In the genomic region with DNA sequence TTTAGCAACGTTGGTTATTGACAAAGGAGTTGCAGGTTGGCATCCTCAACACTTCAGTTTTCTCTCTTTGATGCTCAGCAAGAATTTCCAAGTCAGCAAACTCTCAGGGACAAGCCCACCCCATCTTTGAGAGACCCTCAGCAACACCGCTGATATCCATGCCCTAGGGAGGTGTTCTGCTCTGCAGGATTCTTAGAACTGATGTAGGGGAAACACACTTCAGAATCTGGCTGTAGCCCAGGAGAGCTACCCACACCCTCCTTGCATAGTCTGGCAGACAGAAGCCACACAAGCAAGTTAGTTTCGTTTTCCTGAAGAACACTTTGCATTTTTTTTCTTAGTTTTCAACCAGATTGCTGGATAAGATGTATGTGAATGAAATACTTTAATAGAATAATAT, we compare ENCODE assay signal across 9 cellular contexts. TPM values are rescaled to one million over a fixed set of nuclear protein-coding genes. Genes with fewer than 3 reads are reported as not detected.
DNase-seq lines count a peak whose midpoint lies in the region; ATAC-seq and TF ChIP-seq lines count a peak whose summit lies in the region.
"Had no signal": no experiment of that assay in that cellular context is flagged by ENCODE, and none has a peak within 500 bp of the region (broad histone marks: within the 10 kb centered on the region; RNA-seq: fewer than 3 reads in every experiment).

No MANE protein-coding gene starts in this region.

- intact Hi-C loops in left ventricle myocardium inferior (cut with micrococcal nuclease): no loop called here

- H3K27ac ChIP-seq in left ventricle myocardium inferior (replicated peaks): peak overlapping the region; percentile 68
- H3K27ac ChIP-seq: epithelial cell of prostate had no signal

- peak overlapping the region; percentile 67 for H3K4me3 ChIP-seq in left ventricle myocardium inferior

- H3K4me1 ChIP-seq in left ventricle myocardium inferior: peaks cover 23% of the 10 kb centered on the region

- TF ChIP-seq CTCF in left ventricle myocardium inferior (IDR thresholded peaks at IDR 0.05; ENCODE audit: borderline replicate concordance): no peak

- H3K9me3 ChIP-seq in left ventricle myocardium inferior (replicated peaks): no peaks in the 10 kb centered on the region

- ATAC-seq in HG02852 (IDR thresholded peaks at IDR 0.05; ENCODE audit: unreplicated experiment): peak; percentile 75

- H3K27me3 ChIP-seq in left ventricle myocardium inferior (ENCODE audit: low read depth): no peaks in the 10 kb centered on the region

- DNase-seq in DMS79 treated with DMSO at 0.1 percent for 48 hours (lab: John Stamatoyannopoulos, UW) (peak; percentile 9), DMS79 (lab: John Stamatoyannopoulos, UW) (no peak), NOMO-1 treated with DMSO at 0.1 percent for 48 hours (lab: John Stamatoyannopoulos, UW; ENCODE audit: unreplicated experiment) (peak; percentile 81), left ventricle myocardium inferior (peak; percentile 18), foreskin melanocyte (no peak)
- peak; percentile 13 for DNase-seq in activated gamma-delta T cell treated with anti-CD3 and anti-CD28 coated beads, Interleukin-2, amount 50 U/mL, for 16 hours (ENCODE audit: low read depth)
- peak in 3 of 4 experiments; percentile 2 to 12 (median 10) for DNase-seq in stimulated activated CD4-positive, alpha-beta T cell treated with anti-CD3 and anti-CD28 coated beads, Interleukin-1b, Interleukin-23, amount 100 ng/mL, for 24 hours (ENCODE audit: low read depth in 4 of 4, low spot score in 1 of 4)

- H3K36me3 ChIP-seq in left ventricle myocardium inferior: peaks cover 32% of the 10 kb centered on the region

RNA-seq across cellular contexts. Expression of a gene that starts 0.8 kb away (rescaled TPM):
- 3.7 TPM for total RNA-seq in left ventricle myocardium inferior

RNA-seq across cellular contexts. Expression of a gene that starts 29.6 kb away (rescaled TPM):
- total RNA-seq in left ventricle myocardium inferior: 2.8 TPM

Comparison
In these comparisons a context has a peak if more than half of its experiments do, and no peak if none do; other contexts are left out.
1. DNase-seq: peak in DMS79 treated with DMSO at 0.1 percent for 48 hours (single experiment), NOMO-1 treated with DMSO at 0.1 percent for 48 hours (single experiment), activated gamma-delta T cell treated with anti-CD3 and anti-CD28 coated beads, Interleukin-2, amount 50 U/mL, for 16 hours (single experiment), left ventricle myocardium inferior (single experiment) and stimulated activated CD4-positive, alpha-beta T cell treated with anti-CD3 and anti-CD28 coated beads, Interleukin-1b, Interleukin-23, amount 100 ng/mL, for 24 hours (3 of 4); none in DMS79 (single experiment) and foreskin melanocyte (single experiment).